In genomic region chr20:63070771-63071540, GRCh38 we compare ENCODE assay signal across 27 cellular contexts.
DNase-seq lines count a peak whose midpoint lies in the region; ATAC-seq, FAIRE-seq and TF ChIP-seq lines count a peak whose summit lies in the region.
"Had no signal": no experiment of that assay in that cellular context is flagged by ENCODE, and none has a peak within 500 bp of the region (broad histone marks: within the 10 kb centered on the region; RNA-seq: fewer than 3 reads in every experiment).

No MANE protein-coding gene starts in this region.

- no peaks in the 10 kb centered on the region for H3K79me2 ChIP-seq in H1 (ENCODE audit: control insufficient read depth in 1 of 2, insufficient read depth in 2 of 2, low read length in 2 of 2)

- H3K18ac ChIP-seq in H1 (ENCODE audit: extremely low read depth, low read length), result no peak overlapping the region

- no peak for DNase-seq in activated naive CD8-positive, alpha-beta T cell treated with anti-CD3 and anti-CD28 coated beads, Interleukin-2, amount 50 U/mL, for 24 hours
- DNase-seq in G401 (ENCODE audit: low spot score), result peak; percentile 47
- DNase-seq in H1 (ENCODE audit: low read depth in 1 of 2, low spot score in 2 of 2), result no peak
- no peak for DNase-seq in stimulated activated effector memory CD8-positive, alpha-beta T cell treated with anti-CD3 and anti-CD28 coated beads, Interleukin-12 subunit alpha, Interleukin-12 subunit beta, amount 100 ng/mL, for 72 hours (ENCODE audit: low spot score in 2 of 2)
- no peak for DNase-seq in NCI-H1417 treated with DMSO at 0.1 percent for 48 hours (lab: John Stamatoyannopoulos, UW)
- DNase-seq: AML-193; cortex of kidney; effector memory CD8-positive, alpha-beta T cell; immature natural killer cell; MM.1S; NCI-H1105 treated with DMSO at 0.1 percent for 48 hours; NCI-H2029; NCI-H510A treated with DMSO at 0.1 percent for 48 hours; NK-92 treated with Interleukin-12 subunit alpha and Interleukin-12 subunit beta, amount 100 ng/mL, for 24 hours had no signal

- H3K4me1 ChIP-seq in H1 (replicated peaks in 1 of 4; ENCODE audit: control insufficient read depth in 3 of 4, insufficient read depth in 4 of 4, low read length in 3 of 4), result peaks cover 0 to 6% (median 1%) of the 10 kb centered on the region in 4 experiments; a peak in 5 of 7 replicates
- H3K4me1 ChIP-seq: A549, vagina had no signal

- no peak for TF ChIP-seq RAD21 in H1 (IDR thresholded peaks at IDR 0.05 in 1 of 2, conservative IDR thresholded peaks at IDR 0.05 in 1 of 2; ENCODE audit: low read depth in 2 of 2, low read length in 2 of 2)

- no peak overlapping the region for H4K91ac ChIP-seq in H1 (replicated peaks; ENCODE audit: insufficient read length, low read length)

- TF ChIP-seq POLR2A in H1 (IDR thresholded peaks at IDR 0.05; ENCODE audit: control extremely low read depth in 1 of 2, low read depth in 2 of 2, low read length in 2 of 2), result no peak

- H2AFZ ChIP-seq in H1 (ENCODE audit: low read length), result no peak overlapping the region

- no peak overlapping the region for H2BK5ac ChIP-seq in H1 (ENCODE audit: low read depth, low read length)

- no peak overlapping the region for H3K4ac ChIP-seq in H1 (replicated peaks; ENCODE audit: insufficient read length, low read depth, low read length)

- FAIRE-seq in H1 (lab: Jason Lieb, UNC), result no peak
- FAIRE-seq: A549, bronchial epithelial cell had no signal

- no peak for TF ChIP-seq EP300 in H1 (IDR thresholded peaks at IDR 0.05; ENCODE audit: borderline replicate concordance in 1 of 2, low read depth in 2 of 2, low read length in 2 of 2)

- WGBS in H1 (ENCODE audit: extremely low coverage in 1 of 2, insufficient coverage in 1 of 2, insufficient read length in 1 of 2, insufficient replicate concordance in 2 of 2, low coverage in 1 of 2, low lambda C conversion rate in 2 of 2, missing lambda C conversion rate in 1 of 2), 2 experiments, result 90% methylated on average over 11 of the region's 11 CpGs; no CpG with 5 or more reads in 1 of the 2 experiments

- 0 out of 2 replicates have a peak overlapping the region, but pooled peaks have one; percentile 28 for H2AK5ac ChIP-seq in H1 (ENCODE audit: low read depth, low read length)

- no peak overlapping the region for H4K8ac ChIP-seq in H1 (ENCODE audit: extremely low read depth, insufficient read depth, low read length)

- no peak overlapping the region for H2BK15ac ChIP-seq in H1 (ENCODE audit: low read length)

- no peak overlapping the region for H2BK120ac ChIP-seq in H1 (replicated peaks; ENCODE audit: low read depth, low read length)

- no peak overlapping the region for H3K4me3 ChIP-seq in H1 (ENCODE audit: extremely low read depth in 1 of 4, insufficient read depth in 2 of 4, low read depth in 3 of 4, low read length in 4 of 4)
- H3K4me3 ChIP-seq: skin epidermis, vagina had no signal

- no peak overlapping the region for H4K5ac ChIP-seq in H1 (ENCODE audit: insufficient read length, low read depth, low read length)

- no peaks in the 10 kb centered on the region for H3K36me3 Mint-ChIP-seq in activated naive CD8-positive, alpha-beta T cell
- H3K36me3 Mint-ChIP-seq in activated naive CD8-positive, alpha-beta T cell treated with anti-CD3 and anti-CD28 coated beads, Interleukin-2, amount 50 U/mL, for 24 hours (ENCODE audit: low read depth), result no peaks in the 10 kb centered on the region
- H3K36me3 Mint-ChIP-seq in stimulated activated effector memory CD8-positive, alpha-beta T cell treated with anti-CD3 and anti-CD28 coated beads, Interleukin-12 subunit alpha, Interleukin-12 subunit beta, amount 100 ng/mL, for 72 hours, result no peaks in the 10 kb centered on the region
- H3K36me3 Mint-ChIP-seq: CD8-positive, alpha-beta memory T cell; immature natural killer cell had no signal

- no peak overlapping the region for H3K27ac Mint-ChIP-seq in activated naive CD8-positive, alpha-beta T cell
- no peak overlapping the region for H3K27ac Mint-ChIP-seq in activated naive CD8-positive, alpha-beta T cell treated with anti-CD3 and anti-CD28 coated beads, Interleukin-2, amount 50 U/mL, for 24 hours
- peak overlapping the region; percentile 20 for H3K27ac Mint-ChIP-seq in stimulated activated effector memory CD8-positive, alpha-beta T cell treated with anti-CD3 and anti-CD28 coated beads, Interleukin-12 subunit alpha, Interleukin-12 subunit beta, amount 100 ng/mL, for 72 hours
- H3K27ac Mint-ChIP-seq: activated T-cell treated with anti-CD3 and anti-CD28 coated beads, Interleukin-2, amount 50 U/mL, for 72 hours; CD8-positive, alpha-beta memory T cell; effector memory CD8-positive, alpha-beta T cell; immature natural killer cell; T-helper 17 cell had no signal

- H4K20me1 ChIP-seq in H1 (replicated peaks in 1 of 2; ENCODE audit: control insufficient read depth in 1 of 2, insufficient read depth in 2 of 2, low read length in 2 of 2), result no peaks in the 10 kb centered on the region

- H2BK20ac ChIP-seq in H1 (ENCODE audit: low read length), result no peak overlapping the region

- CTCF ChIA-PET in H1 (lab: Charles Lee; ENCODE audit: partially characterized antibody), result interaction anchor here (0.6 to 1.6 kb wide), 7 partner anchors 11 to 143 kb away, joined by 3 to 7 read pairs (median 4); no protein-coding TSS in a partner anchor

- H3K4me2 ChIP-seq in H1 (ENCODE audit: insufficient read depth in 1 of 2, low read depth in 2 of 2, low read length in 2 of 2), result no peak overlapping the region

- H3K23me2 ChIP-seq in H1 (ENCODE audit: low read depth, low read length), result peaks cover 3% of the 10 kb centered on the region; the same call in 1 of the 2 replicates

- TF ChIP-seq CTCF in H1 (IDR thresholded peaks at IDR 0.05; ENCODE audit: control extremely low read depth in 1 of 3, insufficient read depth in 1 of 3, low read depth in 1 of 3, low read length in 3 of 3), result no peak

- no peak overlapping the region for H3K56ac ChIP-seq in H1 (replicated peaks; ENCODE audit: insufficient read length, low read depth, low read length)

- no peak overlapping the region for H3K27ac ChIP-seq in H1 (ENCODE audit: low read depth, low read length)
- H3K27ac ChIP-seq: HL-60, skin epidermis, vagina had no signal

- no peaks in the 10 kb centered on the region; a peak in 1 of 4 replicates for H3K9me3 ChIP-seq in H1 (ENCODE audit: insufficient read depth in 2 of 2, low read depth in 1 of 2, low read length in 1 of 2)
- H3K9me3 ChIP-seq: vagina had no signal

- H2BK12ac ChIP-seq in H1 (ENCODE audit: low read depth, low read length), result no peak overlapping the region

- H3K27me3 ChIP-seq in H1 (replicated peaks in 1 of 4; ENCODE audit: control insufficient read depth in 3 of 4, extremely low read depth in 1 of 4, insufficient read depth in 3 of 4, low read length in 3 of 4), result peaks cover 9 to 26% (median 19%) of the 10 kb centered on the region in 4 experiments

- no peak overlapping the region for H3K14ac ChIP-seq in H1 (ENCODE audit: insufficient read length)

- H3K36me3 ChIP-seq in H1 (ENCODE audit: control insufficient read depth in 2 of 4, insufficient read depth in 4 of 4, low read length in 3 of 4), result no peaks in the 10 kb centered on the region
- H3K36me3 ChIP-seq: vagina had no signal

- H3K9me3 Mint-ChIP-seq in activated naive CD8-positive, alpha-beta T cell (ENCODE audit: low read depth), result no peaks in the 10 kb centered on the region
- no peaks in the 10 kb centered on the region for H3K9me3 Mint-ChIP-seq in activated naive CD8-positive, alpha-beta T cell treated with anti-CD3 and anti-CD28 coated beads, Interleukin-2, amount 50 U/mL, for 24 hours
- no peaks in the 10 kb centered on the region for H3K9me3 Mint-ChIP-seq in stimulated activated effector memory CD8-positive, alpha-beta T cell treated with anti-CD3 and anti-CD28 coated beads, Interleukin-12 subunit alpha, Interleukin-12 subunit beta, amount 100 ng/mL, for 72 hours
- H3K9me3 Mint-ChIP-seq: activated T-cell treated with anti-CD3 and anti-CD28 coated beads, Interleukin-2, amount 50 U/mL, for 72 hours; effector memory CD8-positive, alpha-beta T cell had no signal

- no peak overlapping the region for H3K9ac ChIP-seq in H1 (replicated peaks in 1 of 4; ENCODE audit: extremely low read depth in 1 of 4, low read depth in 3 of 4, low read length in 3 of 4)

- in situ Hi-C loops in G401 (cut with HindIII; ENCODE audit: low sequenced_read_pairs), result no loop called here

- H3K4me3 Mint-ChIP-seq in activated naive CD8-positive, alpha-beta T cell, result peak overlapping the region; percentile 20
- H3K4me3 Mint-ChIP-seq in activated naive CD8-positive, alpha-beta T cell treated with anti-CD3 and anti-CD28 coated beads, Interleukin-2, amount 50 U/mL, for 24 hours, result no peak overlapping the region
- no peak overlapping the region for H3K4me3 Mint-ChIP-seq in stimulated activated effector memory CD8-positive, alpha-beta T cell treated with anti-CD3 and anti-CD28 coated beads, Interleukin-12 subunit alpha, Interleukin-12 subunit beta, amount 100 ng/mL, for 72 hours
- H3K4me3 Mint-ChIP-seq: T-helper 17 cell had no signal

- peaks cover 22% of the 10 kb centered on the region for H3K27me3 Mint-ChIP-seq in activated naive CD8-positive, alpha-beta T cell
- peaks cover 36% of the 10 kb centered on the region for H3K27me3 Mint-ChIP-seq in activated naive CD8-positive, alpha-beta T cell treated with anti-CD3 and anti-CD28 coated beads, Interleukin-2, amount 50 U/mL, for 24 hours

- ATAC-seq in activated naive CD8-positive, alpha-beta T cell treated with anti-CD3 and anti-CD28 coated beads, Interleukin-2, amount 50 U/mL, for 24 hours, result no peak
- ATAC-seq in stimulated activated effector memory CD8-positive, alpha-beta T cell treated with anti-CD3 and anti-CD28 coated beads, Interleukin-12 subunit alpha, Interleukin-12 subunit beta, amount 100 ng/mL, for 72 hours, result no peak
- ATAC-seq in HG02852 (IDR thresholded peaks at IDR 0.05; ENCODE audit: unreplicated experiment) (no peak), GM21737 (IDR thresholded peaks at IDR 0.05; ENCODE audit: unreplicated experiment) (no peak)
- ATAC-seq: activated CD4-positive, CD25-positive, alpha-beta regulatory T cell treated with anti-CD3 and anti-CD28 coated beads, Interleukin-2, amount 50 U/mL, for 24 hours; left lobe of liver had no signal

- no peaks in the 10 kb centered on the region for H3K79me1 ChIP-seq in H1 (ENCODE audit: low read depth, low read length)

- H3K23ac ChIP-seq in H1 (ENCODE audit: insufficient read length), result no peak overlapping the region

- H3K4me1 Mint-ChIP-seq in activated naive CD8-positive, alpha-beta T cell (ENCODE audit: low read depth), result peaks cover 8% of the 10 kb centered on the region
- peaks cover 4% of the 10 kb centered on the region for H3K4me1 Mint-ChIP-seq in activated naive CD8-positive, alpha-beta T cell treated with anti-CD3 and anti-CD28 coated beads, Interleukin-2, amount 50 U/mL, for 24 hours
- H3K4me1 Mint-ChIP-seq in stimulated activated effector memory CD8-positive, alpha-beta T cell treated with anti-CD3 and anti-CD28 coated beads, Interleukin-12 subunit alpha, Interleukin-12 subunit beta, amount 100 ng/mL, for 72 hours, result no peaks in the 10 kb centered on the region

- POLR2A ChIA-PET in H1 (lab: Charles Lee; ENCODE audit: partially characterized antibody), result interaction anchor here (1.1 kb wide), 2 partner anchors 10 to 17 kb away, joined by 4 read pairs; no protein-coding TSS in a partner anchor

TF ChIP-seq in H1, 55 proteins besides CTCF, POLR2A, EP300 and RAD21 (continues in another document):
- no peak for TF ChIP-seq RFX5 (IDR thresholded peaks at IDR 0.05; ENCODE audit: borderline replicate concordance, low read depth, low read length)
- TF ChIP-seq SP4 (IDR thresholded peaks at IDR 0.05; ENCODE audit: low read length), result no peak
